In genomic region chr19:2837430-2837829, GRCh38 we compare ENCODE assay signal across 12 cellular contexts. TPM values are rescaled to one million over a fixed set of nuclear protein-coding genes. Genes with fewer than 3 reads are reported as not detected.
"Had no signal": no experiment of that assay in that cellular context is flagged by ENCODE, and none has a peak within 500 bp of the region (broad histone marks: within the 10 kb centered on the region; RNA-seq: fewer than 3 reads in every experiment).

No MANE protein-coding gene starts in this region.

- H3K4me2 ChIP-seq: GM23338 had no signal

- DNase-seq: GM23248, GOT3, H7, H9, HCEC 1CT, HFFc6 had no signal

- ATAC-seq: GM23338, HCT116 had no signal

- H3K9ac ChIP-seq: GM23248 had no signal

- FAIRE-seq: H1, H54 had no signal

- H2AFZ ChIP-seq: GM23248, GM23338 had no signal

- H3K36me3 ChIP-seq: HAP-1 had no signal

- H3K4me3 ChIP-seq: GM23248, GM23338, HAP-1 had no signal

- H3K27ac ChIP-seq: GM23248 had no signal

RNA-seq across cellular contexts. Expression of gene ZNF556, which starts 29.7 kb away (rescaled TPM):
- total RNA-seq: GM23248, GM23338, H1, H4, H9, HFFc6 had no signal
- polyA plus RNA-seq: GM23248, GM23338, H1 had no signal
